24 cellular contexts compared by ENCODE assay signal in genomic region chr17:930258-930657, GRCh38. TPM values are rescaled to one million over a fixed set of nuclear protein-coding genes. Genes with fewer than 3 reads are reported as not detected.
DNase-seq lines count a peak whose midpoint lies in the region; ATAC-seq, FAIRE-seq and TF ChIP-seq lines count a peak whose summit lies in the region.
"Had no signal": no experiment of that assay in that cellular context is flagged by ENCODE, and none has a peak within 500 bp of the region (broad histone marks: within the 10 kb centered on the region; RNA-seq: fewer than 3 reads in every experiment).

No MANE protein-coding gene starts in this region.

- POLR2A ChIA-PET in HEK293 (lab: Yijun Ruan, JAX) (interaction anchor here (0.7 to 0.8 kb wide), 2 partner anchors 9 to 57 kb away, joined by 3 to 6 read pairs; no protein-coding TSS in a partner anchor), WTC11 (lab: Charles Lee) (no interaction called here), HepG2 (lab: Yijun Ruan, JAX) (interaction anchor here (0.8 to 2.1 kb wide), 5 partner anchors 16 to 50 kb away, joined by 3 to 11 read pairs (median 4); partner anchors contain the start of gene NXN)

- H3K4me3 Mint-ChIP-seq in WTC11, result no peak overlapping the region
- H3K4me3 Mint-ChIP-seq: activated naive CD4-positive, alpha-beta T cell treated with anti-CD3 and anti-CD28 coated beads, Interleukin-2, amount 50 U/mL, for 24 hours; activated T-helper 17 cell treated with anti-CD3 and anti-CD28 coated beads, Interleukin-2, amount 50 U/mL, for 72 hours; natural killer cell had no signal

- no peak overlapping the region for H3K27ac ChIP-seq in HEK293 (ENCODE audit: extremely low read depth, low read depth, low read length)
- peak overlapping the region; percentile 8 for H3K27ac ChIP-seq in HepG2 (ENCODE audit: extremely low read length, insufficient read depth, low read length)
- H3K27ac ChIP-seq in sigmoid colon, result peak overlapping the region in 3 of 4 donors; percentile 7 to 88 (median 79)

- H3K27ac Mint-ChIP-seq in WTC11, result peak overlapping the region; percentile 75
- H3K27ac Mint-ChIP-seq: activated naive CD4-positive, alpha-beta T cell treated with anti-CD3 and anti-CD28 coated beads, Interleukin-2, amount 50 U/mL, for 24 hours; activated T-helper 17 cell treated with anti-CD3 and anti-CD28 coated beads, Interleukin-2, amount 50 U/mL, for 72 hours; natural killer cell had no signal

- H3K36me3 Mint-ChIP-seq in WTC11, result peaks cover 8% of the 10 kb centered on the region
- H3K36me3 Mint-ChIP-seq: activated naive CD4-positive, alpha-beta T cell treated with anti-CD3 and anti-CD28 coated beads, Interleukin-2, amount 50 U/mL, for 24 hours; natural killer cell had no signal

- in situ Hi-C loops in HepG2 (cut with HindIII; ENCODE audit: extremely low pct_ligation_motif_present, low pct_unique_long_range_greater_than_20kb), result no loop called here

- TF ChIP-seq EP300 in HepG2 (IDR thresholded peaks at IDR 0.05; ENCODE audit: low read depth in 2 of 2, low read length in 2 of 2) (peak; percentile 72 to 94; a peak in 3 of 4 replicates), HepG2 (CRISPR knock-in tag; IDR thresholded peaks at IDR 0.05; ENCODE audit: borderline replicate concordance) (peak; percentile 95), sigmoid colon (IDR thresholded peaks at IDR 0.05) (no peak)

- no peak overlapping the region for H2AFZ ChIP-seq in HepG2 (ENCODE audit: low read length)

- H3K4me1 ChIP-seq in HEK293 (ENCODE audit: control insufficient read depth, insufficient read depth, low read length), result peaks cover 22% of the 10 kb centered on the region
- H3K4me1 ChIP-seq in HepG2 (ENCODE audit: insufficient read depth, low read length), result peaks cover 78% of the 10 kb centered on the region
- peaks cover 0 to 75% (median 54%) of the 10 kb centered on the region in 4 donors for H3K4me1 ChIP-seq in sigmoid colon

- FAIRE-seq in HepG2 (lab: Jason Lieb, UNC), result peak; percentile 96
- FAIRE-seq: endothelial cell of umbilical vein, GM12892 had no signal

- BruUV-seq in HepG2 (replicated peaks; lab: Mats Ljungman, UMichigan), result no TSS peak

- H3K36me3 ChIP-seq in HEK293 (ENCODE audit: control insufficient read depth in 2 of 2, insufficient read depth in 1 of 2, low read length in 2 of 2) (no peaks in the 10 kb centered on the region; a peak in 1 of 3 replicates), HepG2 (replicated peaks in 1 of 2; ENCODE audit: control insufficient read depth in 1 of 2, insufficient read depth in 2 of 2, low read length in 2 of 2) (no peaks in the 10 kb centered on the region; a peak in 1 of 5 replicates), sigmoid colon (peaks cover 0 to 5% (median 0%) of the 10 kb centered on the region in 4 donors)

- intact Hi-C loops in HepG2 (cut with micrococcal nuclease; ENCODE audit: unreplicated experiment) (loop anchor here (1.0 kb wide), 1 partner anchor 47 kb away; no protein-coding TSS in a partner anchor), sigmoid colon (cut with DNase I) (no loop called here)

- no peaks in the 10 kb centered on the region for H3K27me3 ChIP-seq in HepG2 (ENCODE audit: control insufficient read depth in 1 of 2, insufficient read depth in 2 of 2, low read length in 2 of 2)
- H3K27me3 ChIP-seq in sigmoid colon, result no peaks in the 10 kb centered on the region
- H3K27me3 ChIP-seq: MG63 had no signal

- TF ChIP-seq POLR2A in HepG2 (IDR thresholded peaks at IDR 0.05; ENCODE audit: insufficient read depth in 1 of 2, low read depth in 2 of 2, low read length in 2 of 2), result no peak
- no peak for TF ChIP-seq POLR2A in sigmoid colon (IDR thresholded peaks at IDR 0.05)

- no peaks in the 10 kb centered on the region for H4K20me1 ChIP-seq in HepG2 (ENCODE audit: insufficient read depth, low read length)

- H3K9ac ChIP-seq in HepG2 (ENCODE audit: insufficient read depth, low read depth, low read length), result no peak overlapping the region

- DNase-seq in WTC11 (ENCODE audit: low spot score) (no peak), HepG2 (ENCODE audit: low spot score) (peak; percentile 98), sigmoid colon (no peak), Kasumi-1 (lab: John Stamatoyannopoulos, UW) (no peak), D341Med (ENCODE audit: low spot score) (no peak), hippocampal formation (lab: John Stamatoyannopoulos, UW) (no peak)
- DNase-seq: activated CD4-positive, alpha-beta T cell treated with anti-CD3 and anti-CD28 coated beads, Interleukin-2, amount 50 U/mL, for 4 hours; activated CD8-positive, alpha-beta memory T cell treated with anti-CD3 and anti-CD28 coated beads, Interleukin-2, amount 50 U/mL, for 4 hours; C1 segment of cervical spinal cord; Calu3; central memory CD4-positive, alpha-beta T cell; glutamatergic neuron; left colon; MG63; midbrain; natural killer cell; NCI-H1417; Right ventricle myocardium superior; stimulated activated CD8-positive, alpha-beta memory T cell treated with anti-CD3 and anti-CD28 coated beads, Interleukin-4, amount 100 ng/mL, for 48 hours had no signal

- ATAC-seq in WTC11 (no peak), HepG2 (peak; percentile 81)
- ATAC-seq: activated T-helper 17 cell treated with anti-CD3 and anti-CD28 coated beads, Interleukin-2, amount 50 U/mL, for 72 hours; left colon; natural killer cell had no signal

- 8% methylated on average over 9 of the region's 9 CpGs for WGBS in HepG2 (ENCODE audit: low lambda C conversion rate)
- 50 to 70% methylated on average over 9 of the region's 9 CpGs for WGBS in sigmoid colon, 2 donors

- no peak for TF ChIP-seq RAD21 in HepG2 (CRISPR knock-in tag; IDR thresholded peaks at IDR 0.05)

- CTCF ChIA-PET in HEK293 (lab: Yijun Ruan, JAX), result interaction anchor here (0.6 to 2.6 kb wide), 5 partner anchors 49 to 1315 kb away, joined by 3 to 12 read pairs (median 4); partner anchors contain the start of gene NXN
- CTCF ChIA-PET in WTC11 (lab: Charles Lee), result interaction anchor here (0.9 to 2.3 kb wide), 3 partner anchors 50 to 135 kb away, joined by 3 to 12 read pairs (median 4); partner anchors contain the start of gene NXN
- CTCF ChIA-PET in HepG2 (lab: Yijun Ruan, JAX; ENCODE audit: low intra/inter-chr PET ratio, low total read pairs), result no interaction called here

- peak overlapping the region; percentile 58 for H3K4me2 ChIP-seq in HepG2 (ENCODE audit: low read depth, low read length)

- H3K4me3 ChIP-seq in HEK293 (ENCODE audit: low read depth, low read length), result no peak overlapping the region
- 0 out of 6 replicates have a peak overlapping the region, but pooled peaks of 1 of the 3 experiments have one; percentile 4 for H3K4me3 ChIP-seq in HepG2 (replicated peaks in 1 of 3; ENCODE audit: insufficient read depth in 1 of 3, low read depth in 2 of 3, low read length in 3 of 3)
- no peak overlapping the region for H3K4me3 ChIP-seq in sigmoid colon
- H3K4me3 ChIP-seq: MG63 had no signal

- H3K27me3 Mint-ChIP-seq in WTC11 (ENCODE audit: low read depth), result no peaks in the 10 kb centered on the region

- H3K4me1 Mint-ChIP-seq in WTC11, result peaks cover 61% of the 10 kb centered on the region
- H3K4me1 Mint-ChIP-seq: activated naive CD4-positive, alpha-beta T cell treated with anti-CD3 and anti-CD28 coated beads, Interleukin-2, amount 50 U/mL, for 24 hours; activated T-helper 17 cell treated with anti-CD3 and anti-CD28 coated beads, Interleukin-2, amount 50 U/mL, for 72 hours; natural killer cell had no signal

- H3K79me2 ChIP-seq in HepG2 (ENCODE audit: insufficient read depth, low read length), result peaks cover 14% of the 10 kb centered on the region

- no peaks in the 10 kb centered on the region for H3K9me3 Mint-ChIP-seq in WTC11
- H3K9me3 Mint-ChIP-seq: activated naive CD4-positive, alpha-beta T cell treated with anti-CD3 and anti-CD28 coated beads, Interleukin-2, amount 50 U/mL, for 24 hours; activated T-helper 17 cell treated with anti-CD3 and anti-CD28 coated beads, Interleukin-2, amount 50 U/mL, for 72 hours; natural killer cell had no signal

- H3K9me3 ChIP-seq in HEK293 (ENCODE audit: control insufficient read depth, insufficient read depth, low read depth, low read length), result no peaks in the 10 kb centered on the region
- H3K9me3 ChIP-seq in HepG2 (ENCODE audit: low read length), result no peaks in the 10 kb centered on the region
- no peaks in the 10 kb centered on the region for H3K9me3 ChIP-seq in sigmoid colon
- H3K9me3 ChIP-seq: MG63 had no signal

- no peak for TF ChIP-seq CTCF in HEK293 (tag by site-specific recombination; IDR thresholded peaks at IDR 0.05)
- TF ChIP-seq CTCF in WTC11 (IDR thresholded peaks at IDR 0.05), result no peak
- no peak for TF ChIP-seq CTCF in HepG2 (CRISPR knock-in tag; IDR thresholded peaks at IDR 0.05)
- no peak for TF ChIP-seq CTCF in sigmoid colon (IDR thresholded peaks at IDR 0.05)

TF ChIP-seq in HepG2, 621 proteins besides CTCF, POLR2A, EP300 and RAD21 (continues in another document):
- TF ChIP-seq TRIM24 (CRISPR knock-in tag; IDR thresholded peaks at IDR 0.05), result no peak
- no peak for TF ChIP-seq NONO (IDR thresholded peaks at IDR 0.05)
- peak; percentile 89 for TF ChIP-seq NONO (CRISPR knock-in tag; conservative IDR thresholded peaks at IDR 0.05)
- TF ChIP-seq ZNF160 (CRISPR knock-in tag; IDR thresholded peaks at IDR 0.05), result no peak

RNA-seq across cellular contexts. Expression of gene NXN, which starts 49.3 kb away (rescaled TPM):
- total RNA-seq in WTC11 (2021), result 96.8 to 100 TPM (median 98.7 TPM) in 3 replicates
- 21.3 and 22.2 TPM in 2 replicates for total RNA-seq in HepG2 (2016; rRNA removed; fragmentation: Illumina TruSeq; extraction: Trizol)
- total RNA-seq in HepG2 (2016; cell fraction: cytosol; rRNA removed; fragmentation: Illumina TruSeq; extraction: Trizol; ENCODE audit: low read depth), result 13.3 and 13.9 TPM in 2 replicates
- total RNA-seq in HepG2 (2016; cell fraction: insoluble cytoplasmic fraction; rRNA removed; fragmentation: Illumina TruSeq; extraction: Trizol), result 16.8 and 27.5 TPM in 2 replicates
- 21.1 and 21.3 TPM in 2 replicates for total RNA-seq in HepG2 (2016; cell fraction: membrane; rRNA removed; fragmentation: Illumina TruSeq; extraction: Trizol)
- 15.4 and 15.6 TPM in 2 replicates for total RNA-seq in HepG2 (2016; cell fraction: nucleus; rRNA removed; fragmentation: Illumina TruSeq; extraction: Trizol)
- 22.3 and 24.3 TPM in 2 replicates for polyA plus RNA-seq in HepG2 (2011; rRNA removed)
- polyA plus RNA-seq in HepG2 (2011; cell fraction: cytosol; rRNA removed), result 21.0 and 28.9 TPM in 2 replicates
- polyA plus RNA-seq in HepG2 (2011; cell fraction: nucleus; rRNA removed), result 17.8 and 20.8 TPM in 2 replicates
- polyA plus RNA-seq in HepG2 (2012), result 14.8 and 16.8 TPM in 2 replicates
- 11.0 and 11.8 TPM in 2 replicates for polyA plus RNA-seq in HepG2 (2016; cell fraction: cytosol; fragmentation: Illumina TruSeq; extraction: Trizol; ENCODE audit: low read depth)
- polyA plus RNA-seq in HepG2 (2016; cell fraction: insoluble cytoplasmic fraction; fragmentation: Illumina TruSeq; extraction: Trizol; ENCODE audit: low read depth), result 23.0 and 33.6 TPM in 2 replicates
- 21.3 and 21.9 TPM in 2 replicates for polyA plus RNA-seq in HepG2 (2016; cell fraction: membrane; fragmentation: Illumina TruSeq; extraction: Trizol; ENCODE audit: low read depth)
- polyA plus RNA-seq in HepG2 (2016; cell fraction: nucleus; fragmentation: Illumina TruSeq; extraction: Trizol; ENCODE audit: insufficient read depth, low read depth), result 24.4 and 29.9 TPM in 2 replicates
- 9.8 and 67.1 TPM in 2 replicates for polyA minus RNA-seq in HepG2 (2011; rRNA and poly(A)+ RNA removed; ENCODE audit: low replicate concordance)
- 23.8 and 25.1 TPM in 2 replicates for polyA minus RNA-seq in HepG2 (2011; cell fraction: cytosol; rRNA and poly(A)+ RNA removed)
- 16.8 and 18.4 TPM in 2 replicates for polyA minus RNA-seq in HepG2 (2011; cell fraction: nucleus; rRNA and poly(A)+ RNA removed)
- total RNA-seq in sigmoid colon, result 10 to 100 TPM; 50.4 to 75.9 (median 67.1) TPM
- polyA plus RNA-seq in sigmoid colon, result 10 to 100 TPM in 1 of 3 donors, 1 to 10 TPM in 2; 1.4 to 11.5 (median 8.4) TPM

Comparison
In these comparisons a context has a peak if more than half of its experiments do, and no peak if none do; other contexts are left out.
1. Of the 63 proteins assayed by ChIP-seq in both HepG2 and HEK293: peak only in HepG2: ATF2, KLF9, MEIS1, PATZ1, PRDM10, RBAK and 19 more; only in HEK293: none; in both: none; in neither: 36; mixed calls (peak in some experiments, not most) for 2.